24 cellular contexts compared by ENCODE assay signal in the genomic region with DNA sequence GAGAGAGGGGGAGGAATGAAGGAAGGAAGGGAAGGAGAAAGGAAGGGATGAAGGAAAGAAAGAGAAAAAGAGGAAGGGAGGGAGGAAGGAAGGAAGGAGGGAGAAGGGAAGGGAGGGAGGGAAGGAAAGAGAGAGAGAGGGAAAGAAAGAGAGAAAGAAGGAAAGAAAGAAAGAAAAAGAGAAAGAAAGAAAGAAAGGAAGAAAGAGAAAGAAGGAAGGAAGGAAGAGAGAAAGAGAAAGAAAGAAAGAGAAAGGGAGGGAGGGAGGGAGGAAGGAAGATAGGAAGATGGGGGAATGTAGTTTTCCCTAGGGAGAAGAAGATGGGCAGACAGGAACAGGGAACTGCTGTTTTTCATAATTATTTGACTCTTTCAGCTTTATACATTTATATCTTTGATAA.
"Had no signal": no experiment of that assay in that cellular context is flagged by ENCODE, and none has a peak within 500 bp of the region (broad histone marks: within the 10 kb centered on the region; RNA-seq: fewer than 3 reads in every experiment).

No MANE protein-coding gene starts in this region.

- H3K27ac Mint-ChIP-seq: dendritic cell treated with granulocyte-macrophage colony-stimulating factor and Interleukin-4, amounts not matched to agents 40 ng/mL and 50 ng/mL, for 4 days; endodermal cell had no signal

- ATAC-seq: effector memory CD8-positive, alpha-beta T cell; esophagus mucosa; foreskin keratinocyte; gastrocnemius medialis; heart left ventricle; heart right ventricle had no signal

- H3K4me1 ChIP-seq: colonic mucosa, esophagus muscularis mucosa, esophagus squamous epithelium, foreskin keratinocyte, gastrocnemius medialis, heart left ventricle had no signal

- H3K9me3 ChIP-seq: colonic mucosa, esophagus muscularis mucosa, esophagus squamous epithelium, gastrocnemius medialis, heart left ventricle, heart right ventricle had no signal

- H3K36me3 ChIP-seq: colonic mucosa, esophagus muscularis mucosa, esophagus squamous epithelium, gastrocnemius medialis, heart left ventricle, heart right ventricle had no signal

- H3K9me3 Mint-ChIP-seq: dendritic cell treated with granulocyte-macrophage colony-stimulating factor and Interleukin-4, amounts not matched to agents 40 ng/mL and 50 ng/mL, for 4 days; effector memory CD8-positive, alpha-beta T cell; endodermal cell had no signal

- H3K27ac ChIP-seq: colonic mucosa, coronary artery, epithelial cell of prostate, esophagus muscularis mucosa, esophagus squamous epithelium, foreskin keratinocyte, gastrocnemius medialis, heart left ventricle, heart right ventricle had no signal

- H3K27me3 ChIP-seq: colonic mucosa, dorsolateral prefrontal cortex, esophagus squamous epithelium, gastrocnemius medialis, heart left ventricle, heart right ventricle had no signal

- H3K4me3 ChIP-seq: colonic mucosa, coronary artery, dorsolateral prefrontal cortex, esophagus muscularis mucosa, esophagus squamous epithelium, gastrocnemius medialis, heart left ventricle, heart right ventricle had no signal

- H3K4me1 Mint-ChIP-seq: endodermal cell had no signal

- DNase-seq: colonic mucosa; cortex of kidney; dermis blood vessel endothelial cell; dorsolateral prefrontal cortex; effector CD4-positive, alpha-beta T cell; effector CD8-positive, alpha-beta T cell; effector memory CD4-positive, alpha-beta T cell; effector memory CD8-positive, alpha-beta T cell; endodermal cell; erythroblast; esophagus squamous epithelium; foreskin fibroblast; foreskin keratinocyte; foreskin melanocyte; gastrocnemius medialis; glutamatergic neuron; head of caudate nucleus; heart left ventricle; heart right ventricle had no signal

- H3K4me3 Mint-ChIP-seq: dendritic cell treated with granulocyte-macrophage colony-stimulating factor and Interleukin-4, amounts not matched to agents 40 ng/mL and 50 ng/mL, for 4 days; effector memory CD8-positive, alpha-beta T cell; endodermal cell had no signal
